ENCODE assay signal across 1 cellular context in the genomic region with DNA sequence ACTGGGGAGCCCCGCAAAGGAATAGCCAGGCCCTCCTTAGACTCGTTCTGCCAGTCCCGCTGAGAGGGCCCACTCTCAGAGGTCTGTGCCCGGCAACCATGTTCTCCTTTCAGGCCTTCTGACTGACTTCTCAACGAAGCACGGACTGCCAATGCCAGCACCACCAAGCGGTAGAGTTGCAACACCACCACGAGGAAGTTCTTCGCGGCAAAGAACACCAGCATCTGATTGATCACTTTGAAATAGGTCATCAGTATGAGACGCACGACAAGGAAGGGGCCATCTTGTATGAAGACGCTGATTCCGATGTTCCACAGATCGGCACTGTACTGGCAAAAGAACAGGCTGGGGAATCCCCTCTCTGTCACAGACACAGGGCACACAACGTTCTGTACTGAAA.
A peak's percentile ranks its signal among the peaks of the same experiment; 100 is the strongest.
TF ChIP-seq lines count a peak whose summit lies in the region.

No MANE protein-coding gene starts in this region.

TF ChIP-seq in K562, 482 proteins besides CTCF, POLR2A, EP300 and RAD21 (continued from another document and continues in another):
- TF ChIP-seq ZNF232 (CRISPR knock-in tag; IDR thresholded peaks at IDR 0.05) = no peak
- TF ChIP-seq DIDO1 (tag; IDR thresholded peaks at IDR 0.05; ENCODE audit: low read depth) = peak; percentile 67; the same call in 1 of the 2 replicates
- no peak for TF ChIP-seq MBD1 (CRISPR knock-in tag; IDR thresholded peaks at IDR 0.05)
- TF ChIP-seq PATZ1 (CRISPR knock-in tag; IDR thresholded peaks at IDR 0.05; ENCODE audit: borderline replicate concordance) = no peak
- no peak for TF ChIP-seq CLOCK (CRISPR knock-in tag; IDR thresholded peaks at IDR 0.05; ENCODE audit: borderline replicate concordance)
- TF ChIP-seq HIVEP1 (CRISPR knock-in tag; IDR thresholded peaks at IDR 0.05) = no peak
- peak in 1 of 2 experiments; percentile 85; a peak in 2 of 3 replicates for TF ChIP-seq CBX3 (IDR thresholded peaks at IDR 0.05; ENCODE audit: borderline replicate concordance in 1 of 2, low read length in 2 of 2)
- TF ChIP-seq MXD1 (CRISPR knock-in tag; IDR thresholded peaks at IDR 0.05; ENCODE audit: borderline replicate concordance, poor library complexity, severe bottlenecking) = no peak
- no peak for TF ChIP-seq MAFG (tag; conservative IDR thresholded peaks at IDR 0.05)
- TF ChIP-seq, protein P1, sequence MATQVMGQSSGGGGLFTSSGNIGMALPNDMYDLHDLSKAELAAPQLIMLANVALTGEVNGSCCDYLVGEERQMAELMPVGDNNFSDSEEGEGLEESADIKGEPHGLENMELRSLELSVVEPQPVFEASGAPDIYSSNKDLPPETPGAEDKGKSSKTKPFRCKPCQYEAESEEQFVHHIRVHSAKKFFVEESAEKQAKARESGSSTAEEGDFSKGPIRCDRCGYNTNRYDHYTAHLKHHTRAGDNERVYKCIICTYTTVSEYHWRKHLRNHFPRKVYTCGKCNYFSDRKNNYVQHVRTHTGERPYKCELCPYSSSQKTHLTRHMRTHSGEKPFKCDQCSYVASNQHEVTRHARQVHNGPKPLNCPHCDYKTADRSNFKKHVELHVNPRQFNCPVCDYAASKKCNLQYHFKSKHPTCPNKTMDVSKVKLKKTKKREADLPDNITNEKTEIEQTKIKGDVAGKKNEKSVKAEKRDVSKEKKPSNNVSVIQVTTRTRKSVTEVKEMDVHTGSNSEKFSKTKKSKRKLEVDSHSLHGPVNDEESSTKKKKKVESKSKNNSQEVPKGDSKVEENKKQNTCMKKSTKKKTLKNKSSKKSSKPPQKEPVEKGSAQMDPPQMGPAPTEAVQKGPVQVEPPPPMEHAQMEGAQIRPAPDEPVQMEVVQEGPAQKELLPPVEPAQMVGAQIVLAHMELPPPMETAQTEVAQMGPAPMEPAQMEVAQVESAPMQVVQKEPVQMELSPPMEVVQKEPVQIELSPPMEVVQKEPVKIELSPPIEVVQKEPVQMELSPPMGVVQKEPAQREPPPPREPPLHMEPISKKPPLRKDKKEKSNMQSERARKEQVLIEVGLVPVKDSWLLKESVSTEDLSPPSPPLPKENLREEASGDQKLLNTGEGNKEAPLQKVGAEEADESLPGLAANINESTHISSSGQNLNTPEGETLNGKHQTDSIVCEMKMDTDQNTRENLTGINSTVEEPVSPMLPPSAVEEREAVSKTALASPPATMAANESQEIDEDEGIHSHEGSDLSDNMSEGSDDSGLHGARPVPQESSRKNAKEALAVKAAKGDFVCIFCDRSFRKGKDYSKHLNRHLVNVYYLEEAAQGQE (CRISPR knock-in tag; IDR thresholded peaks at IDR 0.05; ENCODE audit: low read depth) = no peak
- TF ChIP-seq ZNF436 (CRISPR knock-in tag; IDR thresholded peaks at IDR 0.05) = no peak
- TF ChIP-seq CC2D1A (IDR thresholded peaks at IDR 0.05) = peak; percentile 63; the same call in 1 of the 2 replicates
- no peak for TF ChIP-seq THAP7 (CRISPR knock-in tag; IDR thresholded peaks at IDR 0.05)
- TF ChIP-seq CBX5 (IDR thresholded peaks at IDR 0.05; ENCODE audit: borderline replicate concordance, low read depth) = no peak
- TF ChIP-seq CEBPG (CRISPR knock-in tag; IDR thresholded peaks at IDR 0.05) = 0 out of 2 replicates have a peak, but pooled peaks have one; percentile 20
- peak in 1 of 2 experiments; percentile 37; a peak in 1 of 4 replicates for TF ChIP-seq CEBPG (tag; conservative IDR thresholded peaks at IDR 0.05 in 1 of 2, IDR thresholded peaks at IDR 0.05 in 1 of 2)
- TF ChIP-seq, protein P2, sequence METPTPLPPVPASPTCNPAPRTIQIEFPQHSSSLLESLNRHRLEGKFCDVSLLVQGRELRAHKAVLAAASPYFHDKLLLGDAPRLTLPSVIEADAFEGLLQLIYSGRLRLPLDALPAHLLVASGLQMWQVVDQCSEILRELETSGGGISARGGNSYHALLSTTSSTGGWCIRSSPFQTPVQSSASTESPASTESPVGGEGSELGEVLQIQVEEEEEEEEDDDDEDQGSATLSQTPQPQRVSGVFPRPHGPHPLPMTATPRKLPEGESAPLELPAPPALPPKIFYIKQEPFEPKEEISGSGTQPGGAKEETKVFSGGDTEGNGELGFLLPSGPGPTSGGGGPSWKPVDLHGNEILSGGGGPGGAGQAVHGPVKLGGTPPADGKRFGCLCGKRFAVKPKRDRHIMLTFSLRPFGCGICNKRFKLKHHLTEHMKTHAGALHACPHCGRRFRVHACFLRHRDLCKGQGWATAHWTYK (CRISPR knock-in tag; IDR thresholded peaks at IDR 0.05) = no peak
- TF ChIP-seq OTX1 (CRISPR knock-in tag; IDR thresholded peaks at IDR 0.05) = no peak
- peak; percentile 83 for TF ChIP-seq MYBL2 (IDR thresholded peaks at IDR 0.05; ENCODE audit: low read depth)
- TF ChIP-seq MYBL2 (CRISPR knock-in tag; IDR thresholded peaks at IDR 0.05; ENCODE audit: borderline replicate concordance) = no peak; the same call in 1 of the 2 replicates
- TF ChIP-seq DNMT1 (IDR thresholded peaks at IDR 0.05) = no peak
- TF ChIP-seq CSDE1 (IDR thresholded peaks at IDR 0.05) = no peak
- TF ChIP-seq STAT6 (CRISPR knock-in tag; IDR thresholded peaks at IDR 0.05) = no peak
- TF ChIP-seq ARID2 (IDR thresholded peaks at IDR 0.05) = no peak
- no peak for TF ChIP-seq IRF1 (CRISPR knock-in tag; IDR thresholded peaks at IDR 0.05; ENCODE audit: borderline replicate concordance)
- TF ChIP-seq KHSRP (IDR thresholded peaks at IDR 0.05) = no peak
- 0 out of 2 replicates have a peak, but pooled peaks have one; percentile 22 for TF ChIP-seq BACH1 (tag; IDR thresholded peaks at IDR 0.05)
- TF ChIP-seq MTF1 (CRISPR knock-in tag; IDR thresholded peaks at IDR 0.05; ENCODE audit: borderline replicate concordance) = no peak
- peak; percentile 37 for TF ChIP-seq PHF20 (IDR thresholded peaks at IDR 0.05; ENCODE audit: partially characterized antibody)
- TF ChIP-seq FOXO4 (CRISPR knock-in tag; IDR thresholded peaks at IDR 0.05) = no peak
- peak; percentile 44 for TF ChIP-seq CEBPB (tag; IDR thresholded peaks at IDR 0.05)
- no peak for TF ChIP-seq STAT5B (CRISPR knock-in tag; IDR thresholded peaks at IDR 0.05)
- peak; percentile 87 for TF ChIP-seq CREM (IDR thresholded peaks at IDR 0.05; ENCODE audit: low read depth)
- TF ChIP-seq MCM3 (IDR thresholded peaks at IDR 0.05) = no peak
